ENCODE assay signal across 8 cellular contexts in the genomic region with DNA sequence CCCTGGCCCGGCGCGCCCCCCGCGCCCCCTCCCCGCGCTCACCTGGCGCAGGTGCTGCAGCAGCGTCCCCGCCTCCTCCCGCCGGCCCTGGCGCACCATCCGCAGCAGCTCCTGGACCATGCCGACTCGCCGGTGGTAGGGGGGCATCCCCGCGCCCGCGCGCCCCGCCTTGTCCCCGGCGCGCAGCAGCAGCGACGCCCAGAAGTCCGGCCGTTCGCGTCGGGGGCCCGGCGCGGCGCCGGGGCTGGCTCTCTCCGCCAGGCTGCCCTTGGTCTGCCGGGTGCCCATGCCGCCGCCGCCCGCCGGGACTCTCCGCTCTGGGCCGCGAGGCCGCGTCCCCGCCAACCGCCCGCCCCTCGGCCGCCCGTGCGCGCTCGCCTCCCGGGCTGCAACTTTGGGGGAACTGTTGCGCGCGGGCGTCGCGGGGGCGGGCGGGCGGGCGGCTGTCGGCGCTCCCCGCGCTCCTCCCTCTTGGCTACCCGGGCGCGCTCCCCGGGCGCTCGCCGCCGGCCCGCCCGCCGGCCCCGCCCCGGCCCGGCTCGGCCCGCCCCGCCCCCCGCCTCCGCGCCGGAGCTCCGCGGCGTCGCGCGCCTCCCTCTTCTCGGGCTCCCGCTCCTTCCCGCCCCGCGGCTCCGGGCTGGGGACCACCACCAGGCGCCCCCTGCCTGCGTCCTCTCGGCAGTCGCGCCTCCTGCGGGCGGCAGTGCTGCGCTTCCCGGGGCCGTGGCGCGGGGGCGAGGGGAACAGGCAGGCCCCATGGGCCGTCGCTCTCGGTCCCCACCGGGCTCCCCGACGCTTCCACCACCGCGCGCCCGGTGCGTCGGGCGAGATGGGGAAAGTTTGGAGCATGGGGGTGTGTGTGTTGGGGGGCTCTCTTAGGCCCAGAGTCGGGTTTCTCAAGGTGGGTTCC. TPM values are rescaled to one million over a fixed set of nuclear protein-coding genes. Genes with fewer than 3 reads are reported as not detected.
DNase-seq lines count a peak whose midpoint lies in the region; TF ChIP-seq lines count a peak whose summit lies in the region.

A gene with protein sequence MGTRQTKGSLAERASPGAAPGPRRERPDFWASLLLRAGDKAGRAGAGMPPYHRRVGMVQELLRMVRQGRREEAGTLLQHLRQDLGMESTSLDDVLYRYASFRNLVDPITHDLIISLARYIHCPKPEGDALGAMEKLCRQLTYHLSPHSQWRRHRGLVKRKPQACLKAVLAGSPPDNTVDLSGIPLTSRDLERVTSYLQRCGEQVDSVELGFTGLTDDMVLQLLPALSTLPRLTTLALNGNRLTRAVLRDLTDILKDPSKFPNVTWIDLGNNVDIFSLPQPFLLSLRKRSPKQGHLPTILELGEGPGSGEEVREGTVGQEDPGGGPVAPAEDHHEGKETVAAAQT (minus strand): TSS at position 491 of the 910 bp plus-strand sequence. CDS start 203 bp downstream, at position 288.

- peak within 1 kb of the TSS; percentile 58 for H3K9ac ChIP-seq in Karpas-422 (ENCODE audit: low read length)

- WGBS in lower leg skin, 2 donors: 0% methylated on average over 25 of the region's 134 CpGs; no CpG with 5 or more reads in 1 of the 2 donors

- DNase-seq in GM13976 (ENCODE audit: low spot score) (peak; percentile 87), Karpas-422 (peak; percentile 73), lower leg skin (ENCODE audit: low spot score in 2 of 2) (no peak), HT-29 (ENCODE audit: low spot score) (no peak), COR-L47 (lab: John Stamatoyannopoulos, UW) (no peak)
- DNase-seq in activated CD4-positive, alpha-beta T cell treated with anti-CD3 and anti-CD28 coated beads for 1 hour: peak; percentile 34
- peak in 2 of 3 donors; percentile 16 to 30 for DNase-seq in stimulated activated CD4-positive, alpha-beta T cell treated with anti-CD3 and anti-CD28 coated beads, TNF-alpha, amount 100 ng/mL, for 1 hour (ENCODE audit: low read depth in 3 of 3, low spot score in 1 of 3)

- H3K9me3 Mint-ChIP-seq in dendritic cell treated with granulocyte-macrophage colony-stimulating factor and Interleukin-4, amounts not matched to agents 40 ng/mL and 50 ng/mL, for 4 days: no peaks in the 10 kb centered on the region

- peaks cover 38% of the 10 kb centered on the region for H3K4me1 ChIP-seq in Karpas-422 (ENCODE audit: low read length)

- peak; percentile 10 for TF ChIP-seq CTCF in GM13976 (IDR thresholded peaks at IDR 0.05; ENCODE audit: borderline replicate concordance, control extremely low read depth, extremely low read depth, insufficient read depth, missing control alignments)
- no peak for TF ChIP-seq CTCF in lower leg skin (IDR thresholded peaks at IDR 0.05)

- H3K4me1 Mint-ChIP-seq in dendritic cell treated with granulocyte-macrophage colony-stimulating factor and Interleukin-4, amounts not matched to agents 40 ng/mL and 50 ng/mL, for 4 days (ENCODE audit: low read depth): peaks cover 12% of the 10 kb centered on the region

- TF ChIP-seq POLR2A in lower leg skin (IDR thresholded peaks at IDR 0.05): no peak

- H4K20me1 ChIP-seq in Karpas-422 (ENCODE audit: insufficient read depth, low read depth, low read length): no peaks in the 10 kb centered on the region

- no peak within 1 kb of the TSS for H3K27ac ChIP-seq in Karpas-422 (ENCODE audit: low read length)

- no peaks in the 10 kb centered on the region for H3K79me2 ChIP-seq in Karpas-422 (ENCODE audit: low read length)

- H3K27me3 ChIP-seq in Karpas-422 (ENCODE audit: low read length): no peaks in the 10 kb centered on the region

- 0 out of 2 replicates have a peak within 1 kb of the TSS, but pooled peaks have one; percentile 55 for H2AFZ ChIP-seq in Karpas-422 (ENCODE audit: low read length)

- H3K4me2 ChIP-seq in Karpas-422 (ENCODE audit: low read depth, low read length, poor library complexity, severe bottlenecking): peak within 1 kb of the TSS; percentile 69

- H3K4me3 ChIP-seq in Karpas-422 (ENCODE audit: low read length) (peak within 1 kb of the TSS; percentile 66), lower leg skin (ENCODE audit: low read depth, poor library complexity, severe bottlenecking) (peak within 1 kb of the TSS; percentile 41)

- in situ Hi-C loops in GM13976 (cut with MboI; ENCODE audit: low sequenced_read_pairs, unreplicated experiment): no loop called here

- no peaks in the 10 kb centered on the region for H3K36me3 Mint-ChIP-seq in dendritic cell treated with granulocyte-macrophage colony-stimulating factor and Interleukin-4, amounts not matched to agents 40 ng/mL and 50 ng/mL, for 4 days (ENCODE audit: low read depth)

- peaks cover 73% of the 10 kb centered on the region for H3K27me3 Mint-ChIP-seq in dendritic cell treated with granulocyte-macrophage colony-stimulating factor and Interleukin-4, amounts not matched to agents 40 ng/mL and 50 ng/mL, for 4 days

- intact Hi-C loops in dendritic cell treated with granulocyte-macrophage colony-stimulating factor and Interleukin-4, amounts not matched to agents 40 ng/mL and 50 ng/mL, for 4 days (cut with micrococcal nuclease): no loop called here
- intact Hi-C loops in lower leg skin (cut with DNase I; ENCODE audit: low total_unique reads): no loop called here

- H3K27ac Mint-ChIP-seq in dendritic cell treated with granulocyte-macrophage colony-stimulating factor and Interleukin-4, amounts not matched to agents 40 ng/mL and 50 ng/mL, for 4 days: no peak within 1 kb of the TSS

- peak within 1 kb of the TSS; percentile 55 for H3K4me3 Mint-ChIP-seq in dendritic cell treated with granulocyte-macrophage colony-stimulating factor and Interleukin-4, amounts not matched to agents 40 ng/mL and 50 ng/mL, for 4 days

- H3K9me3 ChIP-seq in Karpas-422 (ENCODE audit: low read length): no peaks in the 10 kb centered on the region

- no peaks in the 10 kb centered on the region for H3K36me3 ChIP-seq in Karpas-422 (ENCODE audit: insufficient read depth, low read length)

- no peaks in the 10 kb centered on the region for H3K9me2 ChIP-seq in Karpas-422 (replicated peaks; ENCODE audit: insufficient read depth, low read length)

RNA-seq across cellular contexts. Expression of the gene that starts here (rescaled TPM):
- total RNA-seq in Karpas-422 (2014; rRNA removed; shearing (Covaris generic); ENCODE audit: low replicate concordance): 2.4 and 5.2 TPM in 2 replicates
- total RNA-seq in lower leg skin: 1 to 10 TPM in 2 of 4 donors, under 1 TPM in 2; 0.74 to 1.6 (median 0.99) TPM
- total RNA-seq in HT-29 (2014; rRNA removed; shearing (Covaris generic)): 8.0 and 12.3 TPM in 2 replicates

Comparison
In these comparisons a context has a peak if more than half of its experiments do, and no peak if none do; other contexts are left out.
1. DNase-seq: peak in GM13976 (single experiment), Karpas-422 (single experiment), activated CD4-positive, alpha-beta T cell treated with anti-CD3 and anti-CD28 coated beads for 1 hour (single experiment) and stimulated activated CD4-positive, alpha-beta T cell treated with anti-CD3 and anti-CD28 coated beads, TNF-alpha, amount 100 ng/mL, for 1 hour (2 of 3); none in lower leg skin (0 of 2), HT-29 (single experiment) and COR-L47 (single experiment).